Comparison of ENCODE assay signal across 17 cellular contexts in the genomic region with DNA sequence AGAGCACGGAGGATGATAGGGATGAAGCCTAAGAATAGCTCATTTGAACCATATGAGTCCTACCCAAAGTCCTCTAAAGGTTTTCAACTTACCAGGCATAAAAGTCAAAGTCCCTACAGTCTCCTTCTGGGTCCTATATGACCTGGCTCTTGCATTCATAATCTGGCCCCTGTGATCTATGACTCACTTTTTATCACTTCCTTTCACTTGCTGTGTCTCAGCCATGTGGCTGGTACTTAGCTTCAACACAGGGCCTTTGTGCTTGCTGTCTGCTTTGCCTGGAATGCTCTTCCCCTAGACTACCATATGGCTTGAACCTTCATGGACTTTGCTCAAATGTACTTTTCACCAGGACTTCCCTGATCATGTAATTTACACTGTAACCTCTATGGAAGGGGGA.
DNase-seq lines count a peak whose midpoint lies in the region; ATAC-seq and TF ChIP-seq lines count a peak whose summit lies in the region.
"Had no signal": no experiment of that assay in that cellular context is flagged by ENCODE, and none has a peak within 500 bp of the region (broad histone marks: within the 10 kb centered on the region; RNA-seq: fewer than 3 reads in every experiment).

No MANE protein-coding gene starts in this region.

- H3K4me1 ChIP-seq in hepatocyte (ENCODE audit: insufficient read depth): no peaks in the 10 kb centered on the region
- H3K4me1 ChIP-seq: esophagus muscularis mucosa, stomach had no signal

- DNase-seq in DMS53 (lab: John Stamatoyannopoulos, UW): peak; percentile 83
- DNase-seq in LHCN-M2 (ENCODE audit: low read depth): peak; percentile 65
- peak; percentile 53 for DNase-seq in amniotic epithelial cell (ENCODE audit: low read depth)
- peak; percentile 53 for DNase-seq in hepatocyte (ENCODE audit: low spot score)
- DNase-seq in caudate nucleus (lab: John Stamatoyannopoulos, UW): no peak
- DNase-seq: activated CD4-positive, alpha-beta T cell treated with anti-CD3 and anti-CD28 coated beads for 36 hours; naive thymus-derived CD4-positive, alpha-beta T cell; NCI-H1417; NCI-H526; right cardiac atrium; stomach had no signal

- H3K36me3 ChIP-seq in hepatocyte (replicated peaks; ENCODE audit: insufficient read depth, low read depth): no peaks in the 10 kb centered on the region
- H3K36me3 ChIP-seq: BLaER1 treated with 17β-estradiol and CSF1 and Interleukin-3, amounts not matched to agents 10 nM and 100 nM; esophagus muscularis mucosa; stomach had no signal

- no peaks in the 10 kb centered on the region for H3K9me3 ChIP-seq in hepatocyte (ENCODE audit: low read depth)
- H3K9me3 ChIP-seq: esophagus muscularis mucosa, stomach had no signal

- no peak overlapping the region for H3K4me3 ChIP-seq in hepatocyte
- H3K4me3 ChIP-seq: BLaER1 treated with 17β-estradiol and CSF1 and Interleukin-3, amounts not matched to agents 10 nM and 100 nM; esophagus muscularis mucosa; stomach had no signal

- no peaks in the 10 kb centered on the region for H3K79me2 ChIP-seq in hepatocyte

- no peaks in the 10 kb centered on the region for H3K9me2 ChIP-seq in hepatocyte (replicated peaks; ENCODE audit: insufficient read depth)

- no peak overlapping the region for H2AFZ ChIP-seq in hepatocyte

- 0% methylated on average over 1 of the region's 1 CpG for WGBS in hepatocyte (ENCODE audit: low lambda C conversion rate, missing lambda C conversion rate)

- ATAC-seq in GM19452 (IDR thresholded peaks at IDR 0.05; ENCODE audit: unreplicated experiment): no peak
- ATAC-seq in GM21423 (IDR thresholded peaks at IDR 0.05; ENCODE audit: unreplicated experiment): no peak
- no peak for ATAC-seq in GM21360 (IDR thresholded peaks at IDR 0.05; ENCODE audit: unreplicated experiment)
- ATAC-seq: activated CD4-positive, alpha-beta T cell treated with anti-CD3 and anti-CD28 coated beads for 36 hours; naive thymus-derived CD4-positive, alpha-beta T cell; SK-N-SH treated with all-trans-retinoic acid at 6 μM for 48 hours had no signal

- H3K27me3 ChIP-seq in hepatocyte: no peaks in the 10 kb centered on the region
- H3K27me3 ChIP-seq: BLaER1 treated with 17β-estradiol and CSF1 and Interleukin-3, amounts not matched to agents 10 nM and 100 nM; esophagus muscularis mucosa; stomach had no signal

- H3K4me2 ChIP-seq in hepatocyte: no peak overlapping the region

- peak overlapping the region; percentile 24 for H3K27ac ChIP-seq in hepatocyte
- no peak overlapping the region for H3K27ac ChIP-seq in caudate nucleus (ENCODE audit: low read depth, low read length)
- H3K27ac ChIP-seq: BLaER1 treated with 17β-estradiol and CSF1 and Interleukin-3, amounts not matched to agents 10 nM and 100 nM; esophagus muscularis mucosa; stomach had no signal

- no peak for TF ChIP-seq CTCF in hepatocyte (IDR thresholded peaks at IDR 0.05; ENCODE audit: poor library complexity)

- no peaks in the 10 kb centered on the region for H4K20me1 ChIP-seq in hepatocyte (ENCODE audit: insufficient read depth, poor library complexity, severe bottlenecking)
- H4K20me1 ChIP-seq: BLaER1 treated with 17β-estradiol and CSF1 and Interleukin-3, amounts not matched to agents 10 nM and 100 nM had no signal

Comparison
In these comparisons a context has a peak if more than half of its experiments do, and no peak if none do; other contexts are left out.
1. DNase-seq: peak in DMS53 (single experiment), LHCN-M2 (single experiment), amniotic epithelial cell (single experiment) and hepatocyte (single experiment); none in caudate nucleus (0 of 61).